ENCODE assay signal across 13 cellular contexts in genomic region chr2:226758886-226759660, GRCh38. TPM values are rescaled to one million over a fixed set of nuclear protein-coding genes. Genes with fewer than 3 reads are reported as not detected.
DNase-seq lines count a peak whose midpoint lies in the region; ATAC-seq and TF ChIP-seq lines count a peak whose summit lies in the region.
"Had no signal": no experiment of that assay in that cellular context is flagged by ENCODE, and none has a peak within 500 bp of the region (broad histone marks: within the 10 kb centered on the region; RNA-seq: fewer than 3 reads in every experiment).

No MANE protein-coding gene starts in this region.

- H3K79me2 ChIP-seq in osteoblast (ENCODE audit: insufficient read depth, low read length): peaks cover 97% of the 10 kb centered on the region

- intact Hi-C loops in head of caudate nucleus (cut with DNase I): no loop called here

- peak overlapping the region; percentile 16 for H3K4me2 ChIP-seq in osteoblast (ENCODE audit: insufficient read depth, low read length)

- H2AFZ ChIP-seq in osteoblast (ENCODE audit: low read length): no peak overlapping the region

- H3K4me1 ChIP-seq in osteoblast (ENCODE audit: insufficient read depth, low read length) (peaks cover 75% of the 10 kb centered on the region), BE2C (no peaks in the 10 kb centered on the region)

- DNase-seq in BJ (ENCODE audit: low read depth) (peak; percentile 51), NCI-H446 treated with DMSO at 0.1 percent for 48 hours (lab: John Stamatoyannopoulos, UW) (peak; percentile 19), fibroblast of gingiva (ENCODE audit: low read depth) (peak; percentile 91), osteoblast (ENCODE audit: insufficient read length, low spot score, missing footprints) (no peak), head of caudate nucleus (no peak), BE2C (no peak)
- DNase-seq: activated naive CD4-positive, alpha-beta T cell; CD8-positive, alpha-beta memory T cell; MV-4-11; stimulated activated naive CD4-positive, alpha-beta T cell treated with Interleukin-2 at 50 U/mL for 16 hours had no signal

- POLR2A ChIA-PET in BJ (lab: Charles Lee): no interaction called here

- H4K20me1 ChIP-seq in osteoblast (ENCODE audit: insufficient read depth, low read length): peaks cover 11% of the 10 kb centered on the region

- CTCF ChIA-PET in BJ (lab: Yijun Ruan, JAX): no interaction called here

- no peak overlapping the region for H3K4me3 ChIP-seq in BJ (ENCODE audit: low read depth, low read length)
- no peak overlapping the region for H3K4me3 ChIP-seq in osteoblast (ENCODE audit: insufficient read depth, low read length)
- H3K4me3 ChIP-seq in BE2C (ENCODE audit: low read depth, low read length): no peak overlapping the region

- no peak for ATAC-seq in GM18870 (IDR thresholded peaks at IDR 0.05; ENCODE audit: unreplicated experiment)
- ATAC-seq in HG03442 (IDR thresholded peaks at IDR 0.05; ENCODE audit: unreplicated experiment): no peak

- H3K27ac ChIP-seq in osteoblast (ENCODE audit: low read depth, low read length): peak overlapping the region; percentile 54
- H3K27ac ChIP-seq: VCaP had no signal

- no peak for TF ChIP-seq CTCF in BJ (IDR thresholded peaks at IDR 0.05; ENCODE audit: insufficient read depth, low read depth, low read length)
- TF ChIP-seq CTCF in osteoblast (IDR thresholded peaks at IDR 0.05; ENCODE audit: extremely low read depth, low read depth, low read length): no peak
- TF ChIP-seq CTCF in BE2C (IDR thresholded peaks at IDR 0.05; ENCODE audit: low read depth, low read length): no peak

- H3K27me3 ChIP-seq in BJ (ENCODE audit: control insufficient read depth, insufficient read depth, low read length) (no peaks in the 10 kb centered on the region), osteoblast (ENCODE audit: insufficient read depth, low read length) (no peaks in the 10 kb centered on the region), BE2C (no peaks in the 10 kb centered on the region)

- no peaks in the 10 kb centered on the region for H3K9me3 ChIP-seq in osteoblast (ENCODE audit: low read depth, low read length)
- H3K9me3 ChIP-seq in BE2C: no peaks in the 10 kb centered on the region

- H3K36me3 ChIP-seq in BJ (ENCODE audit: control insufficient read depth, insufficient read depth, low read length) (no peaks in the 10 kb centered on the region), osteoblast (ENCODE audit: insufficient read depth, low read length) (peaks cover 4% of the 10 kb centered on the region), BE2C (no peaks in the 10 kb centered on the region)

RNA-seq across cellular contexts. Expression of gene IRS1, which starts 40.5 kb away (rescaled TPM):
- polyA plus RNA-seq in BJ (2011; rRNA removed): 12.4 and 13.0 TPM in 2 replicates
- 22.7 and 26.8 TPM in 2 replicates for polyA minus RNA-seq in BJ (2011; rRNA and poly(A)+ RNA removed)
- 24.5 and 27.9 TPM in 2 replicates for total RNA-seq in osteoblast
- 7.8 TPM for polyA plus RNA-seq in BE2C (2012; ENCODE audit: insufficient read depth, insufficient read length, low read depth)

Comparison
In these comparisons a context has a peak if more than half of its experiments do, and no peak if none do; other contexts are left out.
1. DNase-seq: peak in BJ (single experiment), NCI-H446 treated with DMSO at 0.1 percent for 48 hours (single experiment) and fibroblast of gingiva (single experiment); none in osteoblast (single experiment), head of caudate nucleus (0 of 42) and BE2C (single experiment).